Comparison of ENCODE assay signal across 34 cellular contexts in the genomic region with DNA sequence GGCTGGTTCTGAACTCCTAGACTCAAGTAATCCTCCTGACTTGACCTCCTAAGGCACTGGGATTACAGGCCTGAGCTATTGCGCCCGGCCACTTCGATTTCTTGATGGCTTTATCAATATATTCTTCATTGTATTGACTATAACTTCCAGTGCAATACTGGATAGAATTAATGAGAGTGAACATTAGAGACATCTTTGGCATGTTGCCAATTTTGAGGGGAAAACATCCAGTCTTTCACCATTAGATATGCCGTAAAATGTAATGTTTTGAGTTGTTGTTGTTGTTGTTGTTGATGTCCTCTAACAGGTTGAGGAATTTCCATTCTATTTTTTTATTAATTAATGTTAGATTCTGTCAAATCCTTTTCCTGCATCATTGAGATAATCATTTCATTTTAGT.
"Had no signal": no experiment of that assay in that cellular context is flagged by ENCODE, and none has a peak within 500 bp of the region (broad histone marks: within the 10 kb centered on the region; RNA-seq: fewer than 3 reads in every experiment).

No MANE protein-coding gene starts in this region.

- H3K27ac Mint-ChIP-seq: activated CD4-positive, alpha-beta T cell treated with anti-CD3 and anti-CD28 coated beads, Interleukin-2, amount 10 ng/mL, durations not matched to agents 24 days and 14 days; activated CD8-positive, alpha-beta T cell treated with anti-CD3 and anti-CD28 coated beads, Interleukin-2, amount 10 ng/mL, durations not matched to agents 7 days and 5 days; activated naive CD4-positive, alpha-beta T cell treated with anti-CD3 and anti-CD28 coated beads for 36 hours; activated naive CD4-positive, alpha-beta T cell treated with anti-CD3 and anti-CD28 coated beads, Interleukin-2, amount 50 U/mL, for 72 hours; activated T-cell treated with anti-CD3 and anti-CD28 coated beads, Interleukin-2, amount 50 U/mL, for 24 hours; activated T-helper 1 cell treated with anti-CD3 and anti-CD28 coated beads, Interleukin-12 subunit alpha, Interleukin-12 subunit beta, Interleukin-2, Interleukin-4 antibody, amounts not matched to agents 30 ng/mL and 10 ng/mL and 1 ng/mL, durations not matched to agents 14 hours and 24 hours and 36 hours; T-helper 1 cell treated with Interleukin-12 subunit alpha and Interleukin-12 subunit beta and Interleukin-4 antibody, amounts not matched to agents 30 μg/mL and 1 μg/mL, for 36 hours; T-helper 2 cell treated with Interferon-gamma antibody and Interleukin-4, amounts not matched to agents 5 μg/mL and 100 μg/mL, for 36 hours had no signal

- H3K4me3 ChIP-seq: adrenal gland, body of pancreas, breast epithelium, MG63, Peyer's patch, SJSA1 had no signal

- H3K4me3 Mint-ChIP-seq: activated CD4-positive, alpha-beta T cell treated with anti-CD3 and anti-CD28 coated beads, Interleukin-2, amount 10 ng/mL, durations not matched to agents 24 days and 14 days; activated CD8-positive, alpha-beta T cell treated with anti-CD3 and anti-CD28 coated beads, Interleukin-2, amount 10 ng/mL, durations not matched to agents 7 days and 5 days; activated naive CD4-positive, alpha-beta T cell treated with anti-CD3 and anti-CD28 coated beads for 36 hours; activated T-cell treated with anti-CD3 and anti-CD28 coated beads, Interleukin-2, amount 50 U/mL, for 24 hours; activated T-helper 1 cell treated with anti-CD3 and anti-CD28 coated beads, Interleukin-12 subunit alpha, Interleukin-12 subunit beta, Interleukin-2, Interleukin-4 antibody, amounts not matched to agents 30 ng/mL and 10 ng/mL and 1 ng/mL, durations not matched to agents 14 hours and 24 hours and 36 hours; T-helper 1 cell treated with Interleukin-12 subunit alpha and Interleukin-12 subunit beta and Interleukin-4 antibody, amounts not matched to agents 30 μg/mL and 1 μg/mL, for 36 hours; T-helper 2 cell treated with Interferon-gamma antibody and Interleukin-4, amounts not matched to agents 5 μg/mL and 100 μg/mL, for 36 hours had no signal

- H3K27me3 Mint-ChIP-seq: activated CD4-positive, alpha-beta T cell treated with anti-CD3 and anti-CD28 coated beads, Interleukin-2, amount 10 ng/mL, durations not matched to agents 24 days and 14 days; activated T-cell treated with anti-CD3 and anti-CD28 coated beads, Interleukin-2, amount 50 U/mL, for 24 hours had no signal

- H3K36me3 ChIP-seq: adrenal gland, breast epithelium, MG63, Peyer's patch, SJSA1 had no signal

- H3K36me3 Mint-ChIP-seq: activated naive CD4-positive, alpha-beta T cell treated with anti-CD3 and anti-CD28 coated beads, Interleukin-2, amount 50 U/mL, for 72 hours had no signal

- H3K27ac ChIP-seq: adrenal gland, body of pancreas, breast epithelium, Peyer's patch, SJSA1 had no signal

- H3K4me1 ChIP-seq: adrenal gland, body of pancreas, breast epithelium, Peyer's patch, SJSA1 had no signal

- FAIRE-seq: astrocyte had no signal

- H3K9me3 ChIP-seq: adrenal gland, body of pancreas, breast epithelium, MG63, Peyer's patch, SJSA1, SK-N-SH had no signal

- DNase-seq: activated CD4-positive, alpha-beta T cell treated with anti-CD3 and anti-CD28 coated beads, Interleukin-2, amount 10 ng/mL, durations not matched to agents 24 days and 14 days; activated CD4-positive, alpha-beta T cell treated with anti-CD3 and anti-CD28 coated beads, Interleukin-2, amount 50 U/mL, for 4 hours; activated CD8-positive, alpha-beta T cell treated with anti-CD3 and anti-CD28 coated beads, Interleukin-2, amount 10 ng/mL, durations not matched to agents 7 days and 5 days; activated gamma-delta T cell treated with Interleukin-2 at 50 U/mL for 16 hours; activated naive CD4-positive, alpha-beta T cell treated with anti-CD3 and anti-CD28 coated beads for 36 hours; activated T-cell treated with anti-CD3 and anti-CD28 coated beads, Interleukin-2, amount 50 U/mL, for 24 hours; adrenal gland; body of pancreas; Karpas-422; KBM-7; MG63; NCI-H1048; NCI-H1105 treated with DMSO at 0.1 percent for 48 hours; NCI-H1436; NCI-H1694; NCI-H1930; NCI-H2081 treated with DMSO at 0.1 percent for 48 hours; NCI-H2171 treated with DMSO at 0.1 percent for 48 hours; NCI-H2227 treated with DMSO at 0.1 percent for 48 hours; NCI-H510A treated with DMSO at 0.1 percent for 48 hours; NCI-H526 treated with DMSO at 0.1 percent for 48 hours; NK-92 treated with Interleukin-12 subunit alpha and Interleukin-12 subunit beta, amount 100 ng/mL, for 24 hours; PC-3; Peyer's patch; RPMI8226; SHP77 treated with DMSO at 0.1 percent for 48 hours; SK-N-SH had no signal

- H3K4me1 Mint-ChIP-seq: activated CD4-positive, alpha-beta T cell treated with anti-CD3 and anti-CD28 coated beads, Interleukin-2, amount 10 ng/mL, durations not matched to agents 24 days and 14 days had no signal

- H3K27me3 ChIP-seq: adrenal gland, body of pancreas, breast epithelium, MG63, Peyer's patch, SJSA1 had no signal
